ENCODE assay signal across 8 cellular contexts in genomic region chr16:30355144-30355953, GRCh38. TPM values are rescaled to one million over a fixed set of nuclear protein-coding genes. Genes with fewer than 3 reads are reported as not detected.
DNase-seq lines count a peak whose midpoint lies in the region; ATAC-seq and TF ChIP-seq lines count a peak whose summit lies in the region.

Gene CD2BP2 (minus strand): TSS chr16:30355308. CDS start chr16:30354681, 627 bp downstream.

- peak; percentile 86 to 94 (median 89) for DNase-seq in CD4-positive, CD25-positive, alpha-beta regulatory T cell
- peak; percentile 99 for DNase-seq in HT1080 (ENCODE audit: low read depth)
- peak; percentile 97 for DNase-seq in NOMO-1 treated with dmso at 0.1 percent for 144 hours (lab: John Stamatoyannopoulos, UW; ENCODE audit: unreplicated experiment)
- peak; percentile 80 to 82 for DNase-seq in activated CD8-positive, alpha-beta memory T cell treated with anti-CD3 and anti-CD28 coated beads for 4 hours (ENCODE audit: low read depth in 2 of 2)
- peak; percentile 80 to 86 (median 81) for DNase-seq in effector memory CD4-positive, alpha-beta T cell
- DNase-seq in lung (ENCODE audit: low spot score): peak; percentile 97
- DNase-seq in stimulated activated CD4-positive, alpha-beta T cell treated with anti-CD3 and anti-CD28 coated beads, TNF-alpha, amount 100 ng/mL, for 24 hours (ENCODE audit: low read depth in 3 of 3): peak; percentile 84 to 89 (median 86)

- 0% methylated on average over 45 of the region's 45 CpGs for WGBS in lung, 2 donors

- peak within 1 kb of the TSS; percentile 96 for H3K27ac ChIP-seq in CD4-positive, CD25-positive, alpha-beta regulatory T cell (ENCODE audit: insufficient read depth, low read length, poor library complexity, severe bottlenecking)
- peak within 1 kb of the TSS; percentile 88 for H3K27ac ChIP-seq in effector memory CD4-positive, alpha-beta T cell (ENCODE audit: insufficient read depth, low read length, poor library complexity, severe bottlenecking)
- H3K27ac ChIP-seq in lung (ENCODE audit: low read depth in 1 of 2, low read length in 1 of 2): peak within 1 kb of the TSS; percentile 94 to 97

- no peak for TF ChIP-seq CTCF in lung (IDR thresholded peaks at IDR 0.05; ENCODE audit: control extremely low read depth, extremely low read depth)

- ATAC-seq in CD4-positive, CD25-positive, alpha-beta regulatory T cell (ENCODE audit: low read depth in 2 of 2): peak; percentile 87 to 90
- ATAC-seq in GM19467 (IDR thresholded peaks at IDR 0.05; ENCODE audit: unreplicated experiment): peak; percentile 47
- ATAC-seq in lung (ENCODE audit: insufficient read depth, low FRiP score): peak; percentile 90

- no peaks in the 10 kb centered on the region for H3K9me3 Mint-ChIP-seq in CD4-positive, CD25-positive, alpha-beta regulatory T cell

- no peaks in the 10 kb centered on the region for H3K9me3 ChIP-seq in CD4-positive, CD25-positive, alpha-beta regulatory T cell (ENCODE audit: control insufficient read depth in 2 of 2, low read length in 2 of 2)
- H3K9me3 ChIP-seq in effector memory CD4-positive, alpha-beta T cell (ENCODE audit: control insufficient read depth, low read length): no peaks in the 10 kb centered on the region
- no peaks in the 10 kb centered on the region for H3K9me3 ChIP-seq in lung (ENCODE audit: control insufficient read depth in 2 of 2, insufficient read depth in 1 of 2, low read length in 1 of 2)

- peak within 1 kb of the TSS; percentile 99 for H3K27ac Mint-ChIP-seq in CD4-positive, CD25-positive, alpha-beta regulatory T cell

- H3K27me3 ChIP-seq in CD4-positive, CD25-positive, alpha-beta regulatory T cell (ENCODE audit: control insufficient read depth, insufficient read depth, low read length): no peaks in the 10 kb centered on the region
- no peaks in the 10 kb centered on the region for H3K27me3 ChIP-seq in effector memory CD4-positive, alpha-beta T cell (replicated peaks; ENCODE audit: control insufficient read depth, insufficient read depth, low read length, poor library complexity, severe bottlenecking)
- H3K27me3 ChIP-seq in lung (ENCODE audit: control insufficient read depth, insufficient read depth): no peaks in the 10 kb centered on the region

- H3K27me3 Mint-ChIP-seq in CD4-positive, CD25-positive, alpha-beta regulatory T cell: no peaks in the 10 kb centered on the region

- H3K4me1 Mint-ChIP-seq in CD4-positive, CD25-positive, alpha-beta regulatory T cell: peaks cover 4 to 52% (median 20%) of the 10 kb centered on the region in 4 donors

- H3K4me3 Mint-ChIP-seq in CD4-positive, CD25-positive, alpha-beta regulatory T cell: peak within 1 kb of the TSS; percentile 96 to 100 (median 96)

- H3K36me3 Mint-ChIP-seq in CD4-positive, CD25-positive, alpha-beta regulatory T cell: peaks cover 25% of the 10 kb centered on the region

- H3K4me3 ChIP-seq in CD4-positive, CD25-positive, alpha-beta regulatory T cell (ENCODE audit: low read depth, low read length): peak within 1 kb of the TSS; percentile 88
- H3K4me3 ChIP-seq in effector memory CD4-positive, alpha-beta T cell (ENCODE audit: insufficient read depth, low read depth, low read length, poor library complexity, severe bottlenecking): peak within 1 kb of the TSS; percentile 81
- H3K4me3 ChIP-seq in lung: peak within 1 kb of the TSS; percentile 79

- H3K4me1 ChIP-seq in CD4-positive, CD25-positive, alpha-beta regulatory T cell (ENCODE audit: control insufficient read depth, insufficient read depth, low read length, poor library complexity, severe bottlenecking): peaks cover 24% of the 10 kb centered on the region
- peaks cover 24% of the 10 kb centered on the region for H3K4me1 ChIP-seq in effector memory CD4-positive, alpha-beta T cell (ENCODE audit: control insufficient read depth, insufficient read depth, low read length, poor library complexity, severe bottlenecking)
- peaks cover 5 to 25% of the 10 kb centered on the region in 2 donors for H3K4me1 ChIP-seq in lung (ENCODE audit: control insufficient read depth in 2 of 2, insufficient read depth in 2 of 2, low read length in 2 of 2)

- H3K36me3 ChIP-seq in CD4-positive, CD25-positive, alpha-beta regulatory T cell (ENCODE audit: control insufficient read depth, insufficient read depth, low read length): peaks cover 39% of the 10 kb centered on the region
- peaks cover 47% of the 10 kb centered on the region for H3K36me3 ChIP-seq in effector memory CD4-positive, alpha-beta T cell (ENCODE audit: control insufficient read depth, insufficient read depth, low read length)
- peaks cover 0 to 55% of the 10 kb centered on the region in 2 donors for H3K36me3 ChIP-seq in lung (ENCODE audit: control insufficient read depth in 2 of 2, insufficient read depth in 2 of 2, low read length in 2 of 2)

RNA-seq across cellular contexts. Expression of gene CD2BP2, which starts in this region (rescaled TPM):
- total RNA-seq in CD4-positive, CD25-positive, alpha-beta regulatory T cell: 46.7 TPM
- 10 to 100 TPM; 33.5 to 42.1 (median 37.2) TPM for polyA plus RNA-seq in CD4-positive, CD25-positive, alpha-beta regulatory T cell
- 70.0 and 77.7 TPM in 2 replicates for total RNA-seq in HT1080 (2014; rRNA removed; shearing (Covaris generic))
- 49.8 and 54.3 TPM in 2 replicates for polyA plus RNA-seq in HT1080 (2015; cell fraction: cytosol; rRNA removed)
- polyA plus RNA-seq in HT1080 (2015; cell fraction: nucleus; rRNA removed): 107 and 109 TPM in 2 replicates
- total RNA-seq in lung: 10 to 100 TPM; 37.5 to 69.8 TPM
- 10 to 100 TPM; 43.5 to 49.1 TPM for polyA plus RNA-seq in lung

Comparison
In these comparisons a context has a peak if more than half of its experiments do, and no peak if none do; other contexts are left out.
1. Peak in every context shown above with its lines: DNase-seq, ATAC-seq, H3K4me3 ChIP-seq and H3K27ac ChIP-seq.